Comparison of ENCODE assay signal across 1 cellular context in the genomic region with DNA sequence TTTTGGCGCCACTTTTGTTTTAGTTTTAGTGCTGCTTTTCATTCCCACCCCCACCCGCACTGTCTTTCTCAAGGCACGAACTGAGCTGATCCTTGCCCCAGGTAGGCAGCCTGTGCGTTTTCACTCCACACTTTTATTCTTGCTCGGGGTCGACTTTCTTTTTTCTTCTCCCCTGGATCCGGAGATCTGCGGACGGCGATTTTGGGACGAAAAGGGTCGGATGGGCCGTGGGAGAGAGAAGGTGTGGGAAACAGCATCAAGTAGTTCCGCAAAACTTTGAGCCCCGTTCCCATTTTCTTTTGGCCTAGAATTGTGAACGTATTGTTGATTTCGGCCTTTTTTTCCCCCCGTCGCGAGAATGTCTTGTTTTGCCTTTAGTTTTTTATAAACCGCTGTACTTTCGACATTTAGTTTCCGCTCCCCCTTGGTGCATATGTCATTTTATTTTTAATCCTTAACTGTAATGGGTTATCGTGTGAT.
TF ChIP-seq lines count a peak whose summit lies in the region.

No MANE protein-coding gene starts in this region.

TF ChIP-seq in H1, 55 proteins besides CTCF, POLR2A, EP300 and RAD21:
- TF ChIP-seq TAF1 (IDR thresholded peaks at IDR 0.05; ENCODE audit: low read depth, low read length) (peak; percentile 57), POLR2AphosphoS5 (IDR thresholded peaks at IDR 0.05; ENCODE audit: low read depth, low read length) (peak; percentile 66; the same call in 1 of the 2 replicates), NRF1 (IDR thresholded peaks at IDR 0.05; ENCODE audit: low read depth, low read length) (no peak), CTBP2 (IDR thresholded peaks at IDR 0.05; ENCODE audit: borderline replicate concordance, insufficient read depth, insufficient read length, low read length) (no peak), KDM5A (IDR thresholded peaks at IDR 0.05; ENCODE audit: low read length) (no peak), BCL11A (IDR thresholded peaks at IDR 0.05; ENCODE audit: low read depth in 2 of 2, low read length in 2 of 2) (no peak), RFX5 (IDR thresholded peaks at IDR 0.05; ENCODE audit: borderline replicate concordance, low read depth, low read length) (no peak)
